29 cellular contexts compared by ENCODE assay signal in genomic region chr2:239037559-239037910, GRCh38.
"Had no signal": no experiment of that assay in that cellular context is flagged by ENCODE, and none has a peak within 500 bp of the region (broad histone marks: within the 10 kb centered on the region; RNA-seq: fewer than 3 reads in every experiment).

No MANE protein-coding gene starts in this region.

- ATAC-seq: activated naive CD4-positive, alpha-beta T cell treated with anti-CD3 and anti-CD28 coated beads, Interleukin-2, amount 50 U/mL, for 72 hours; activated T-cell treated with anti-CD3 and anti-CD28 coated beads, Interleukin-2, amount 50 U/mL, for 4 hours; body of pancreas; Panc1 had no signal

- H3K36me3 Mint-ChIP-seq: activated CD4-positive, alpha-beta memory T cell treated with anti-CD3 and anti-CD28 coated beads for 36 hours; activated naive CD4-positive, alpha-beta T cell treated with anti-CD3 and anti-CD28 coated beads, Interleukin-2, amount 50 U/mL, for 72 hours had no signal

- H3K36me3 ChIP-seq: adrenal gland, breast epithelium, SJSA1 had no signal

- H3K9me3 ChIP-seq: adrenal gland, body of pancreas, breast epithelium, SJSA1, SK-N-SH had no signal

- H3K4me3 Mint-ChIP-seq: activated B cell treated with CpG ODN at 0.5 μM for 24 hours; activated CD4-positive, alpha-beta memory T cell treated with anti-CD3 and anti-CD28 coated beads for 36 hours; activated T-cell treated with anti-CD3 and anti-CD28 coated beads, Interleukin-2, amount 50 U/mL, for 4 hours; activated T-helper 1 cell treated with anti-CD3 and anti-CD28 coated beads, Interleukin-12 subunit alpha, Interleukin-12 subunit beta, Interleukin-2, Interleukin-4 antibody, amounts not matched to agents 30 ng/mL and 10 ng/mL and 1 ng/mL, durations not matched to agents 14 hours and 24 hours and 36 hours; T-helper 1 cell treated with Interleukin-12 subunit alpha and Interleukin-12 subunit beta and Interleukin-4 antibody, amounts not matched to agents 30 μg/mL and 1 μg/mL, for 36 hours had no signal

- H3K4me1 ChIP-seq: body of pancreas, breast epithelium, SJSA1 had no signal

- H3K27ac ChIP-seq: adrenal gland, body of pancreas, breast epithelium, KMS-11, SJSA1, VCaP had no signal

- H3K27ac Mint-ChIP-seq: activated B cell treated with CpG ODN at 0.5 μM for 24 hours; activated CD4-positive, alpha-beta memory T cell treated with anti-CD3 and anti-CD28 coated beads for 36 hours; activated naive CD4-positive, alpha-beta T cell treated with anti-CD3 and anti-CD28 coated beads, Interleukin-2, amount 50 U/mL, for 72 hours; activated T-helper 1 cell treated with anti-CD3 and anti-CD28 coated beads, Interleukin-12 subunit alpha, Interleukin-12 subunit beta, Interleukin-2, Interleukin-4 antibody, amounts not matched to agents 30 ng/mL and 10 ng/mL and 1 ng/mL, durations not matched to agents 14 hours and 24 hours and 36 hours; T-helper 1 cell treated with Interleukin-12 subunit alpha and Interleukin-12 subunit beta and Interleukin-4 antibody, amounts not matched to agents 30 μg/mL and 1 μg/mL, for 36 hours had no signal

- H3K4me3 ChIP-seq: adrenal gland, body of pancreas, breast epithelium, SJSA1 had no signal

- H3K27me3 ChIP-seq: adrenal gland, body of pancreas, breast epithelium, SJSA1 had no signal

- H3K4me1 Mint-ChIP-seq: activated B cell treated with CpG ODN at 0.5 μM for 24 hours had no signal

- H3K9ac ChIP-seq: KMS-11, SK-N-SH had no signal

- DNase-seq: activated B cell treated with CpG ODN at 0.5 μM for 24 hours; activated CD4-positive, alpha-beta memory T cell treated with anti-CD3 and anti-CD28 coated beads for 36 hours; activated CD4-positive, alpha-beta T cell treated with anti-CD3 and anti-CD28 coated beads for 4 hours; activated CD4-positive, alpha-beta T cell treated with anti-CD3 and anti-CD28 coated beads, Interleukin-2, amount 50 U/mL, for 1 hour; activated CD4-positive, CD25-positive, alpha-beta regulatory T cell treated with anti-CD3 and anti-CD28 coated beads, Interleukin-2, amount 50 U/mL, for 72 hours; activated CD8-positive, alpha-beta memory T cell treated with anti-CD3 and anti-CD28 coated beads, Interleukin-2, amount 50 U/mL, for 4 hours; activated gamma-delta T cell treated with Interleukin-2 at 50 U/mL for 16 hours; activated T-cell treated with anti-CD3 and anti-CD28 coated beads for 4 hours; activated T-cell treated with anti-CD3 and anti-CD28 coated beads, Interleukin-2, amount 50 U/mL, for 4 hours; adrenal gland; body of pancreas; MM.1S; MV-4-11; NCI-H1092; NCI-H1436 treated with DMSO at 0.1 percent for 48 hours; NCI-H1694 treated with DMSO at 0.1 percent for 48 hours; NCI-H2029; NCI-H345; NCI-H524 treated with DMSO at 0.1 percent for 48 hours; SHP77 treated with DMSO at 0.1 percent for 48 hours; SK-N-SH had no signal

- H3K9me3 Mint-ChIP-seq: activated B cell treated with CpG ODN at 0.5 μM for 24 hours; activated CD4-positive, alpha-beta memory T cell treated with anti-CD3 and anti-CD28 coated beads for 36 hours; activated naive CD4-positive, alpha-beta T cell treated with anti-CD3 and anti-CD28 coated beads, Interleukin-2, amount 50 U/mL, for 72 hours; activated T-cell treated with anti-CD3 and anti-CD28 coated beads, Interleukin-2, amount 50 U/mL, for 4 hours; activated T-helper 1 cell treated with anti-CD3 and anti-CD28 coated beads, Interleukin-12 subunit alpha, Interleukin-12 subunit beta, Interleukin-2, Interleukin-4 antibody, amounts not matched to agents 30 ng/mL and 10 ng/mL and 1 ng/mL, durations not matched to agents 14 hours and 24 hours and 36 hours; T-helper 1 cell treated with Interleukin-12 subunit alpha and Interleukin-12 subunit beta and Interleukin-4 antibody, amounts not matched to agents 30 μg/mL and 1 μg/mL, for 36 hours had no signal

- H3K4me2 ChIP-seq: KMS-11, SK-N-SH had no signal
